Comparison of ENCODE assay signal across 11 cellular contexts in genomic region chr12:857611-858010, GRCh38.
DNase-seq lines count a peak whose midpoint lies in the region; ATAC-seq, FAIRE-seq and TF ChIP-seq lines count a peak whose summit lies in the region.
"Had no signal": no experiment of that assay in that cellular context is flagged by ENCODE, and none has a peak within 500 bp of the region (broad histone marks: within the 10 kb centered on the region; RNA-seq: fewer than 3 reads in every experiment).

No MANE protein-coding gene starts in this region.

- no peak for DNase-seq in CD8-positive, alpha-beta T cell
- DNase-seq in PC-3 (peak; percentile 81), esophagus squamous epithelium (lab: John Stamatoyannopoulos, UW) (no peak), pons (ENCODE audit: low spot score) (peak; percentile 35), HepG2 (ENCODE audit: low spot score) (no peak)
- DNase-seq in stimulated activated naive B cell treated with anti-CD40 and anti-IgM and Interleukin-4, amounts not matched to agents 10 μg/mL and 1 μg/mL and 100 μg/mL, for 72 hours = no peak
- DNase-seq: activated naive CD8-positive, alpha-beta T cell treated with anti-CD3 and anti-CD28 coated beads, Interleukin-2, amount 10 ng/mL, durations not matched to agents 7 days and 5 days; naive B cell; NCI-H1105 had no signal

- no peaks in the 10 kb centered on the region for H3K9me3 Mint-ChIP-seq in CD8-positive, alpha-beta T cell
- H3K9me3 Mint-ChIP-seq in stimulated activated naive B cell treated with anti-CD40 and anti-IgM and Interleukin-4, amounts not matched to agents 10 μg/mL and 1 μg/mL and 100 μg/mL, for 72 hours = no peaks in the 10 kb centered on the region
- H3K9me3 Mint-ChIP-seq: activated naive CD8-positive, alpha-beta T cell treated with anti-CD3 and anti-CD28 coated beads, Interleukin-2, amount 10 ng/mL, durations not matched to agents 7 days and 5 days; naive B cell had no signal

- H2AFZ ChIP-seq in PC-3 (ENCODE audit: low read length) (no peak overlapping the region), HepG2 (ENCODE audit: low read length) (no peak overlapping the region)

- no peak for TF ChIP-seq RAD21 in HepG2 (CRISPR knock-in tag; IDR thresholded peaks at IDR 0.05)

- peaks cover 37% of the 10 kb centered on the region for H3K36me3 ChIP-seq in CD8-positive, alpha-beta T cell (ENCODE audit: insufficient read depth, low read length)
- H3K36me3 ChIP-seq in PC-3 (ENCODE audit: low read depth, low read length) = peaks cover 5% of the 10 kb centered on the region; the same call in 1 of the 2 replicates
- peaks cover 0 to 49% (median 4%) of the 10 kb centered on the region in 3 donors for H3K36me3 ChIP-seq in esophagus squamous epithelium
- H3K36me3 ChIP-seq in HepG2 (replicated peaks in 1 of 2; ENCODE audit: control insufficient read depth in 1 of 2, insufficient read depth in 2 of 2, low read length in 2 of 2) = peaks cover 10 to 53% of the 10 kb centered on the region in 2 experiments

- no peaks in the 10 kb centered on the region for H3K27me3 ChIP-seq in CD8-positive, alpha-beta T cell (ENCODE audit: insufficient read depth, low read length)
- H3K27me3 ChIP-seq in PC-3 (ENCODE audit: low read length) (no peaks in the 10 kb centered on the region), esophagus squamous epithelium (no peaks in the 10 kb centered on the region), HepG2 (ENCODE audit: control insufficient read depth in 1 of 2, insufficient read depth in 2 of 2, low read length in 2 of 2) (no peaks in the 10 kb centered on the region)

- H3K9ac ChIP-seq in PC-3 (ENCODE audit: low read length) (no peak overlapping the region), HepG2 (ENCODE audit: insufficient read depth, low read depth, low read length) (no peak overlapping the region)

- TF ChIP-seq EP300 in HepG2 (IDR thresholded peaks at IDR 0.05; ENCODE audit: low read depth in 2 of 2, low read length in 2 of 2) = no peak
- no peak for TF ChIP-seq EP300 in HepG2 (CRISPR knock-in tag; IDR thresholded peaks at IDR 0.05; ENCODE audit: borderline replicate concordance)

- H3K4me3 Mint-ChIP-seq in CD8-positive, alpha-beta T cell = no peak overlapping the region
- H3K4me3 Mint-ChIP-seq in stimulated activated naive B cell treated with anti-CD40 and anti-IgM and Interleukin-4, amounts not matched to agents 10 μg/mL and 1 μg/mL and 100 μg/mL, for 72 hours = no peak overlapping the region
- H3K4me3 Mint-ChIP-seq: activated naive CD8-positive, alpha-beta T cell treated with anti-CD3 and anti-CD28 coated beads, Interleukin-2, amount 10 ng/mL, durations not matched to agents 7 days and 5 days; naive B cell had no signal

- intact Hi-C loops in CD8-positive, alpha-beta T cell (cut with DNase I, micrococcal nuclease) = no loop called here
- intact Hi-C loops in PC-3 (cut with micrococcal nuclease) = loop anchor here (2.0 kb wide), 1 partner anchor 39 kb away; no protein-coding TSS in a partner anchor
- intact Hi-C loops in esophagus squamous epithelium (cut with DNase I) = no loop called here
- intact Hi-C loops in HepG2 (cut with micrococcal nuclease; ENCODE audit: unreplicated experiment) = no loop called here

- H3K79me2 ChIP-seq in PC-3 (ENCODE audit: low read length) (peaks cover 26% of the 10 kb centered on the region), HepG2 (ENCODE audit: insufficient read depth, low read length) (peaks cover 6% of the 10 kb centered on the region)

- H3K27ac ChIP-seq in CD8-positive, alpha-beta T cell (ENCODE audit: low read depth, low read length) = no peak overlapping the region
- H3K27ac ChIP-seq in PC-3 (ENCODE audit: low read length) = peak overlapping the region; percentile 53
- H3K27ac ChIP-seq in esophagus squamous epithelium = peak overlapping the region; percentile 71 to 85 (median 80)
- H3K27ac ChIP-seq in HepG2 (ENCODE audit: extremely low read length, insufficient read depth, low read length) = no peak overlapping the region

- peak overlapping the region; percentile 55 for H3K4me2 ChIP-seq in PC-3 (ENCODE audit: low read length)
- H3K4me2 ChIP-seq in HepG2 (ENCODE audit: low read depth, low read length) = no peak overlapping the region

- H3K27ac Mint-ChIP-seq in CD8-positive, alpha-beta T cell = peak overlapping the region; percentile 57
- H3K27ac Mint-ChIP-seq in stimulated activated naive B cell treated with anti-CD40 and anti-IgM and Interleukin-4, amounts not matched to agents 10 μg/mL and 1 μg/mL and 100 μg/mL, for 72 hours = no peak overlapping the region
- H3K27ac Mint-ChIP-seq: activated naive CD8-positive, alpha-beta T cell treated with anti-CD3 and anti-CD28 coated beads, Interleukin-2, amount 10 ng/mL, durations not matched to agents 7 days and 5 days had no signal

- in situ Hi-C loops in HepG2 (cut with HindIII; ENCODE audit: extremely low pct_ligation_motif_present, low pct_unique_long_range_greater_than_20kb) = no loop called here

- CTCF ChIA-PET in CD8-positive, alpha-beta T cell (lab: Charles Lee) = interaction anchor here (0.7 kb wide), 1 partner anchor 9 kb away, joined by 4 read pairs; no protein-coding TSS in a partner anchor
- CTCF ChIA-PET in PC-3 (lab: Charles Lee) = no interaction called here
- CTCF ChIA-PET in HepG2 (lab: Yijun Ruan, JAX; ENCODE audit: low intra/inter-chr PET ratio, low total read pairs) = no interaction called here

- no peaks in the 10 kb centered on the region for H4K20me1 ChIP-seq in PC-3 (ENCODE audit: low read length)
- H4K20me1 ChIP-seq in HepG2 (ENCODE audit: insufficient read depth, low read length) = peaks cover 4% of the 10 kb centered on the region; the same call in 1 of the 2 replicates

- H3K36me3 Mint-ChIP-seq in CD8-positive, alpha-beta T cell = peaks cover 55% of the 10 kb centered on the region
- peaks cover 18 to 24% of the 10 kb centered on the region in 2 donors for H3K36me3 Mint-ChIP-seq in stimulated activated naive B cell treated with anti-CD40 and anti-IgM and Interleukin-4, amounts not matched to agents 10 μg/mL and 1 μg/mL and 100 μg/mL, for 72 hours

- no peak for ATAC-seq in CD8-positive, alpha-beta T cell
- peak; percentile 91 for ATAC-seq in PC-3
- no peak for ATAC-seq in HepG2
- ATAC-seq in GM21786 (IDR thresholded peaks at IDR 0.05; ENCODE audit: unreplicated experiment) = no peak
- ATAC-seq in GM21526 (IDR thresholded peaks at IDR 0.05; ENCODE audit: low FRiP score, unreplicated experiment) = no peak
- ATAC-seq in stimulated activated naive B cell treated with anti-CD40 and anti-IgM and Interleukin-4, amounts not matched to agents 10 μg/mL and 1 μg/mL and 100 μg/mL, for 72 hours (replicated peaks) = no peak

- peaks cover 5% of the 10 kb centered on the region for H3F3A ChIP-seq in PC-3 (ENCODE audit: low read length, unreplicated experiment)

- TF ChIP-seq POLR2A in esophagus squamous epithelium (IDR thresholded peaks at IDR 0.05) (no peak), HepG2 (IDR thresholded peaks at IDR 0.05; ENCODE audit: insufficient read depth in 1 of 2, low read depth in 2 of 2, low read length in 2 of 2) (no peak)

- no peak for FAIRE-seq in HepG2 (lab: Jason Lieb, UNC)

- WGBS in esophagus squamous epithelium, 2 donors = 39 to 55% methylated on average over 5 of the region's 5 CpGs
- WGBS in HepG2 (ENCODE audit: low lambda C conversion rate) = 97% methylated on average over 5 of the region's 5 CpGs

- no TSS peak for BruUV-seq in PC-3 (replicated peaks; lab: Mats Ljungman, UMichigan)
- BruUV-seq in HepG2 (replicated peaks; lab: Mats Ljungman, UMichigan) = no TSS peak

- no peaks in the 10 kb centered on the region for H3K9me2 ChIP-seq in PC-3 (replicated peaks; ENCODE audit: low read length)

- POLR2A ChIA-PET in CD8-positive, alpha-beta T cell (lab: Charles Lee) = interaction anchor here (1.1 kb wide), 1 partner anchor 244 kb away, joined by 3 read pairs; no protein-coding TSS in a partner anchor
- POLR2A ChIA-PET in PC-3 (lab: Charles Lee; ENCODE audit: unreplicated experiment) (no interaction called here), HepG2 (lab: Yijun Ruan, JAX) (no interaction called here)

- peaks cover 35% of the 10 kb centered on the region for H3K4me1 Mint-ChIP-seq in CD8-positive, alpha-beta T cell (ENCODE audit: low read depth)
- H3K4me1 Mint-ChIP-seq in stimulated activated naive B cell treated with anti-CD40 and anti-IgM and Interleukin-4, amounts not matched to agents 10 μg/mL and 1 μg/mL and 100 μg/mL, for 72 hours = peaks cover 2 to 7% of the 10 kb centered on the region in 2 donors
- H3K4me1 Mint-ChIP-seq: naive B cell had no signal

- H3K9me3 ChIP-seq in CD8-positive, alpha-beta T cell (ENCODE audit: low read length) = no peaks in the 10 kb centered on the region
- H3K9me3 ChIP-seq in PC-3 (ENCODE audit: low read length) = no peaks in the 10 kb centered on the region
- H3K9me3 ChIP-seq in esophagus squamous epithelium = no peaks in the 10 kb centered on the region
- H3K9me3 ChIP-seq in HepG2 (ENCODE audit: low read length) = no peaks in the 10 kb centered on the region

- no peak overlapping the region for H3K4me3 ChIP-seq in CD8-positive, alpha-beta T cell (ENCODE audit: low read depth, low read length)
- H3K4me3 ChIP-seq in PC-3 (ENCODE audit: low read length) (no peak overlapping the region), esophagus squamous epithelium (no peak overlapping the region), HepG2 (replicated peaks in 1 of 3; ENCODE audit: insufficient read depth in 1 of 3, low read depth in 2 of 3, low read length in 3 of 3) (no peak overlapping the region)

- no peaks in the 10 kb centered on the region for H3K4me1 ChIP-seq in CD8-positive, alpha-beta T cell (ENCODE audit: insufficient read depth, low read length)
- peaks cover 29% of the 10 kb centered on the region for H3K4me1 ChIP-seq in PC-3 (ENCODE audit: insufficient read depth, low read length)
- peaks cover 0 to 100% (median 49%) of the 10 kb centered on the region in 3 donors for H3K4me1 ChIP-seq in esophagus squamous epithelium
- no peaks in the 10 kb centered on the region for H3K4me1 ChIP-seq in HepG2 (ENCODE audit: insufficient read depth, low read length)

- TF ChIP-seq CTCF in CD8-positive, alpha-beta T cell (IDR thresholded peaks at IDR 0.05) = no peak
- TF ChIP-seq CTCF in PC-3 (conservative IDR thresholded peaks at IDR 0.05; ENCODE audit: low read depth, low read length) (no peak), esophagus squamous epithelium (IDR thresholded peaks at IDR 0.05) (no peak), HepG2 (CRISPR knock-in tag; IDR thresholded peaks at IDR 0.05) (no peak)

- H3K27me3 Mint-ChIP-seq in CD8-positive, alpha-beta T cell (ENCODE audit: low read depth) = no peaks in the 10 kb centered on the region
- no peaks in the 10 kb centered on the region for H3K27me3 Mint-ChIP-seq in stimulated activated naive B cell treated with anti-CD40 and anti-IgM and Interleukin-4, amounts not matched to agents 10 μg/mL and 1 μg/mL and 100 μg/mL, for 72 hours
- H3K27me3 Mint-ChIP-seq: activated naive CD8-positive, alpha-beta T cell treated with anti-CD3 and anti-CD28 coated beads, Interleukin-2, amount 10 ng/mL, durations not matched to agents 7 days and 5 days; naive B cell had no signal

Comparison
In these comparisons a context has a peak if more than half of its experiments do, and no peak if none do; other contexts are left out.
1. DNase-seq: peak in PC-3 (single experiment) and pons (single experiment); none in CD8-positive, alpha-beta T cell (0 of 7), esophagus squamous epithelium (single experiment), HepG2 (single experiment) and stimulated activated naive B cell treated with anti-CD40 and anti-IgM and Interleukin-4, amounts not matched to agents 10 μg/mL and 1 μg/mL and 100 μg/mL, for 72 hours (single experiment).
2. H3K27ac ChIP-seq: peak in PC-3 (single experiment) and esophagus squamous epithelium (4 of 4); none in CD8-positive, alpha-beta T cell (single experiment) and HepG2 (single experiment).